Comparison of ENCODE assay signal across 8 cellular contexts in the genomic region with DNA sequence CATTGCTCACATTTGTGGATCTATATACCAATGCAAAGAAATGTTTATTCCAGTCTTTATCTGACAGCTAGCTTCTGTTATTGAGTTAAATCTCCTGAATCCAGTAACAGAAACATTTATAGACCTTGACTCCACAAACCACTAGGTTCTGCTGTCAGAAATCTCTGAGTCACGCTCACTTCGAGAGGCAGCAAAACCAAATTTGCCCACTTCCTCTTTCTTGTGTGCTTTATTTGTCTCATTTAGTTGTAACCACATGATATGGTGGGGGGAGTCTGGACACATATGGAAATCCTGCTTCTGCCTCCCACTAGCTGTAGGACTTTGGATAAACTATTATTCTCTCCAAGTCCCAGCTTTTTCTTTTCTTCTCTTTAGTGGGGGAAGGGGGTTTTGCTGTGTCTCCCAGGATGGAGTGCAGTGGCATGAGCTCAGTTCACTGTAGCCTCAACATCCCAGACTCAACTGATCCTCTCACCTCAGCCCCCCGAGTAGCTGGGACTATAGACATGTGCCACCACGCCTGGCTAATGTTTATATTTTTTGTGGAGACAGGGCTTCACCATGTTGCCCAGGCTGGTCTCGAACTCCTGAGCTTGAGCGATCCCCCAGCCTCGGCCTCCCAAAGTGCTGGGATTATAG. TPM values are rescaled to one million over a fixed set of nuclear protein-coding genes. Genes with fewer than 3 reads are reported as not detected.
A peak's percentile ranks its signal among the peaks of the same experiment; 100 is the strongest.
DNase-seq lines count a peak whose midpoint lies in the region; ATAC-seq, FAIRE-seq and TF ChIP-seq lines count a peak whose summit lies in the region.

No MANE protein-coding gene starts in this region.

- TF ChIP-seq CTCF in DND-41 (IDR thresholded peaks at IDR 0.05; ENCODE audit: borderline replicate concordance, extremely low read depth, low read length, poor library complexity, severe bottlenecking) (no peak), WERI-Rb-1 (IDR thresholded peaks at IDR 0.05; ENCODE audit: low read depth, low read length) (no peak), kidney (IDR thresholded peaks at IDR 0.05; ENCODE audit: borderline replicate concordance, extremely low read depth, insufficient read depth) (no peak)

- peaks cover 13% of the 10 kb centered on the region for H3K4me1 ChIP-seq in DND-41 (ENCODE audit: insufficient read depth, low read length)
- peaks cover 3 to 6% of the 10 kb centered on the region in 2 donors for H3K4me1 ChIP-seq in kidney (ENCODE audit: control insufficient read depth in 1 of 2, insufficient read depth in 1 of 2, low read depth in 1 of 2, low read length in 2 of 2)

- H3K9ac ChIP-seq in DND-41 (ENCODE audit: low read depth, low read length) (no peak overlapping the region), kidney (ENCODE audit: low read length in 2 of 2) (no peak overlapping the region)

- H3K36me3 ChIP-seq in DND-41 (ENCODE audit: insufficient read depth, low read length) (no peaks in the 10 kb centered on the region), WERI-Rb-1 (no peaks in the 10 kb centered on the region), kidney (ENCODE audit: control insufficient read depth in 1 of 2, insufficient read depth in 2 of 2, low read length in 2 of 2) (no peaks in the 10 kb centered on the region)

- H3K27ac ChIP-seq in DND-41 (ENCODE audit: low read length) (0 out of 2 replicates have a peak overlapping the region, but pooled peaks have one; percentile 17), WERI-Rb-1 (no peak overlapping the region), kidney (ENCODE audit: low read depth in 2 of 2, low read length in 2 of 2) (no peak overlapping the region)

- no peaks in the 10 kb centered on the region for H4K20me1 ChIP-seq in DND-41 (ENCODE audit: insufficient read depth, low read length)

- H3K79me2 ChIP-seq in DND-41 (ENCODE audit: insufficient read depth, low read length), result no peaks in the 10 kb centered on the region

- ATAC-seq in DND-41 (ENCODE audit: insufficient read depth, low read depth) (peak; percentile 99), GM19324 (IDR thresholded peaks at IDR 0.05; ENCODE audit: low FRiP score, unreplicated experiment) (peak; percentile 65), HG03135 (IDR thresholded peaks at IDR 0.05; ENCODE audit: unreplicated experiment) (peak; percentile 88), SK-N-SH treated with all-trans-retinoic acid at 6 μM for 48 hours (peak; percentile 81)

- intact Hi-C loops in kidney (cut with DNase I), result no loop called here

- H3K27me3 ChIP-seq in DND-41 (ENCODE audit: insufficient read depth, low read length, poor library complexity), result no peaks in the 10 kb centered on the region
- H3K27me3 ChIP-seq in WERI-Rb-1 (ENCODE audit: insufficient read depth, low read depth, severe bottlenecking), result no peaks in the 10 kb centered on the region

- peak; percentile 64 for DNase-seq in DND-41
- DNase-seq in hepatic stellate cell (ENCODE audit: low spot score), result peak; percentile 62
- no peak for DNase-seq in WERI-Rb-1
- no peak for DNase-seq in kidney
- DNase-seq in NCI-H2196 treated with DMSO at 0.1 percent for 48 hours (lab: John Stamatoyannopoulos, UW; ENCODE audit: unreplicated experiment), result no peak

- H3K4me2 ChIP-seq in DND-41 (ENCODE audit: insufficient read depth, low read length), result peak overlapping the region; percentile 26; the same call in 1 of the 2 replicates

- no peak for FAIRE-seq in kidney (lab: Jason Lieb, UNC)

- no peak overlapping the region for H3K4me3 ChIP-seq in DND-41 (ENCODE audit: low read depth in 1 of 2, low read length in 2 of 2)
- H3K4me3 ChIP-seq in WERI-Rb-1 (ENCODE audit: low read depth, low read length), result no peak overlapping the region
- H3K4me3 ChIP-seq in kidney (ENCODE audit: low read length in 2 of 2), result no peak overlapping the region

- H2AFZ ChIP-seq in DND-41 (ENCODE audit: low read depth, low read length), result no peak overlapping the region

- H3K9me3 ChIP-seq in DND-41 (ENCODE audit: insufficient read depth, low read length, severe bottlenecking) (no peaks in the 10 kb centered on the region), WERI-Rb-1 (ENCODE audit: severe bottlenecking) (no peaks in the 10 kb centered on the region), kidney (ENCODE audit: control insufficient read depth in 1 of 2, low read length in 2 of 2) (no peaks in the 10 kb centered on the region)

TF ChIP-seq in SK-N-SH treated with all-trans-retinoic acid at 6 μM for 48 hours, 23 proteins besides CTCF, POLR2A, EP300 and RAD21:
- TF ChIP-seq BACH2 (CRISPR knock-in tag; IDR thresholded peaks at IDR 0.05; ENCODE audit: borderline replicate concordance), result no peak
- TF ChIP-seq ISL1 (CRISPR knock-in tag; IDR thresholded peaks at IDR 0.05), result no peak
- TF ChIP-seq ZNF8 (CRISPR knock-in tag; IDR thresholded peaks at IDR 0.05), result no peak
- TF ChIP-seq ZC3H10 (CRISPR knock-in tag; IDR thresholded peaks at IDR 0.05), result no peak
- no peak for TF ChIP-seq OSR1 (CRISPR knock-in tag; IDR thresholded peaks at IDR 0.05)
- TF ChIP-seq ZNF565 (CRISPR knock-in tag; conservative IDR thresholded peaks at IDR 0.05; ENCODE audit: low read depth), result no peak
- no peak for TF ChIP-seq CREB5 (CRISPR knock-in tag; IDR thresholded peaks at IDR 0.05; ENCODE audit: low read depth)
- TF ChIP-seq POU6F1 (CRISPR knock-in tag; IDR thresholded peaks at IDR 0.05; ENCODE audit: borderline replicate concordance, low read depth), result no peak
- TF ChIP-seq ZFP3 (CRISPR knock-in tag; IDR thresholded peaks at IDR 0.05), result no peak
- no peak for TF ChIP-seq ARNTL (CRISPR knock-in tag; IDR thresholded peaks at IDR 0.05; ENCODE audit: borderline replicate concordance, low read depth)
- TF ChIP-seq, protein P1, sequence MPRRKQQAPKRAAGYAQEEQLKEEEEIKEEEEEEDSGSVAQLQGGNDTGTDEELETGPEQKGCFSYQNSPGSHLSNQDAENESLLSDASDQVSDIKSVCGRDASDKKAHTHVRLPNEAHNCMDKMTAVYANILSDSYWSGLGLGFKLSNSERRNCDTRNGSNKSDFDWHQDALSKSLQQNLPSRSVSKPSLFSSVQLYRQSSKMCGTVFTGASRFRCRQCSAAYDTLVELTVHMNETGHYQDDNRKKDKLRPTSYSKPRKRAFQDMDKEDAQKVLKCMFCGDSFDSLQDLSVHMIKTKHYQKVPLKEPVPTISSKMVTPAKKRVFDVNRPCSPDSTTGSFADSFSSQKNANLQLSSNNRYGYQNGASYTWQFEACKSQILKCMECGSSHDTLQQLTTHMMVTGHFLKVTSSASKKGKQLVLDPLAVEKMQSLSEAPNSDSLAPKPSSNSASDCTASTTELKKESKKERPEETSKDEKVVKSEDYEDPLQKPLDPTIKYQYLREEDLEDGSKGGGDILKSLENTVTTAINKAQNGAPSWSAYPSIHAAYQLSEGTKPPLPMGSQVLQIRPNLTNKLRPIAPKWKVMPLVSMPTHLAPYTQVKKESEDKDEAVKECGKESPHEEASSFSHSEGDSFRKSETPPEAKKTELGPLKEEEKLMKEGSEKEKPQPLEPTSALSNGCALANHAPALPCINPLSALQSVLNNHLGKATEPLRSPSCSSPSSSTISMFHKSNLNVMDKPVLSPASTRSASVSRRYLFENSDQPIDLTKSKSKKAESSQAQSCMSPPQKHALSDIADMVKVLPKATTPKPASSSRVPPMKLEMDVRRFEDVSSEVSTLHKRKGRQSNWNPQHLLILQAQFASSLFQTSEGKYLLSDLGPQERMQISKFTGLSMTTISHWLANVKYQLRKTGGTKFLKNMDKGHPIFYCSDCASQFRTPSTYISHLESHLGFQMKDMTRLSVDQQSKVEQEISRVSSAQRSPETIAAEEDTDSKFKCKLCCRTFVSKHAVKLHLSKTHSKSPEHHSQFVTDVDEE (CRISPR knock-in tag; IDR thresholded peaks at IDR 0.05), result no peak
- no peak for TF ChIP-seq SNAI2 (CRISPR knock-in tag; IDR thresholded peaks at IDR 0.05)
- TF ChIP-seq, protein P2, sequence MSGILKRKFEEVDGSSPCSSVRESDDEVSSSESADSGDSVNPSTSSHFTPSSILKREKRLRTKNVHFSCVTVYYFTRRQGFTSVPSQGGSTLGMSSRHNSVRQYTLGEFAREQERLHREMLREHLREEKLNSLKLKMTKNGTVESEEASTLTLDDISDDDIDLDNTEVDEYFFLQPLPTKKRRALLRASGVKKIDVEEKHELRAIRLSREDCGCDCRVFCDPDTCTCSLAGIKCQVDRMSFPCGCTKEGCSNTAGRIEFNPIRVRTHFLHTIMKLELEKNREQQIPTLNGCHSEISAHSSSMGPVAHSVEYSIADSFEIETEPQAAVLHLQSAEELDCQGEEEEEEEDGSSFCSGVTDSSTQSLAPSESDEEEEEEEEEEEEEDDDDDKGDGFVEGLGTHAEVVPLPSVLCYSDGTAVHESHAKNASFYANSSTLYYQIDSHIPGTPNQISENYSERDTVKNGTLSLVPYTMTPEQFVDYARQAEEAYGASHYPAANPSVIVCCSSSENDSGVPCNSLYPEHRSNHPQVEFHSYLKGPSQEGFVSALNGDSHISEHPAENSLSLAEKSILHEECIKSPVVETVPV (CRISPR knock-in tag; IDR thresholded peaks at IDR 0.05), result no peak
- no peak for TF ChIP-seq TCF4 (CRISPR knock-in tag; IDR thresholded peaks at IDR 0.05; ENCODE audit: borderline replicate concordance)

RNA-seq across cellular contexts. Expression of gene IPCEF1, which starts 54.4 kb away (rescaled TPM):
- 25.9 TPM for total RNA-seq in kidney
- 2.7 TPM for polyA plus RNA-seq in kidney (ENCODE audit: insufficient read depth, low read depth, low replicate concordance)

Comparison
In these comparisons a context has a peak if more than half of its experiments do, and no peak if none do; other contexts are left out.
1. DNase-seq: peak in DND-41 (single experiment) and hepatic stellate cell (single experiment); none in WERI-Rb-1 (single experiment), kidney (single experiment) and NCI-H2196 treated with DMSO at 0.1 percent for 48 hours (single experiment).
2. Peak in every context shown above with its lines, with median percentiles within 50 percentile points of each other: ATAC-seq.